In the genomic region with DNA sequence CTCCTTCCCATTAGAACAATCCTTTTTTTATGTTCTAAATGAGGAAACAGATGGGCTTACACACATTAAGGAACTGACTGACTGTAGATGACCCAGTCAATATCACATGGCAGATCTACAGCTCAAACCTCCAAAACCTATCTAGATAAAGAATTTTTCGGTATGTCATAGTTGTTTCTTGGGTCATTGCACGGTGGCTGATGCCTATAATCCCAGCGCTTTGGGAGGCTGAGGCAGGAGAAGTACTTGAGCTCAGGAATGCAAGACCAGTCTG, we compare ENCODE assay signal across 1 cellular context.
TF ChIP-seq lines count a peak whose summit lies in the region.

No MANE protein-coding gene starts in this region.

TF ChIP-seq in IMR-90, 13 proteins besides CTCF, POLR2A, EP300 and RAD21:
- TF ChIP-seq, protein P1, sequence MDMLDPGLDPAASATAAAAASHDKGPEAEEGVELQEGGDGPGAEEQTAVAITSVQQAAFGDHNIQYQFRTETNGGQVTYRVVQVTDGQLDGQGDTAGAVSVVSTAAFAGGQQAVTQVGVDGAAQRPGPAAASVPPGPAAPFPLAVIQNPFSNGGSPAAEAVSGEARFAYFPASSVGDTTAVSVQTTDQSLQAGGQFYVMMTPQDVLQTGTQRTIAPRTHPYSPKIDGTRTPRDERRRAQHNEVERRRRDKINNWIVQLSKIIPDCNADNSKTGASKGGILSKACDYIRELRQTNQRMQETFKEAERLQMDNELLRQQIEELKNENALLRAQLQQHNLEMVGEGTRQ (IDR thresholded peaks at IDR 0.05; ENCODE audit: low read depth, low read length): no peak
- TF ChIP-seq MAZ (IDR thresholded peaks at IDR 0.05; ENCODE audit: borderline replicate concordance, low read depth, low read length): no peak
- TF ChIP-seq MXI1 (IDR thresholded peaks at IDR 0.05; ENCODE audit: borderline replicate concordance, low read depth, low read length): no peak
